12 cellular contexts compared by ENCODE assay signal in the genomic region with DNA sequence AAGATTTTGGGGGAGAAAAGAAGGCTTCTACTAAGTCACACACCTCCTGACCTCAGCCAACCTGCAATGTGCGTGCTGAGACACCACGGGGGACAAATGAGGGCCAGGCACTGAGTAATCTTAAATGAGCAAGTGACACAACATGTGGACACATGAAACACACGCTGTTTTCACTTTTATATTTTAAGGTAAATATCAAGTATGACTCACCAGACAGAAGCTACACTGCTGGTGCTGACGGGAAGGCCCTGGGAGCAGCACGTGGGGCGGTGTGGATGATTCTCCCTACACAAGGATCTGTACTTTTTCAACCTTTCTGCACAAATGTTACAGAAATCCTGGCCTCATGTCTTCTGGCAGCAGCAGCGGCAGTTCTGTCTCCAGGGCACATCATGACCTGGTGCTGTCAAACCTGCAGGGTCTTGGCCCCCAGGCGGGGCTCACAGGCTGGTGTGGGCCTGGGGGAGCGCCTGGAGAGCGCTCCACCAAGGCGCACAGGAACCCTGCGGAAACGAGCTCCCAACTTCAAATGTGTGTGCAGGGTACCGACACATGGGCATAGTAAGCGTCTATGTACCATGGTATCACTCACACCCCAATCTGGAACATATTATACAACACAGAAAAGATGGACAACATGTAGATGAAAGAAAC.
DNase-seq lines count a peak whose midpoint lies in the region; ATAC-seq and TF ChIP-seq lines count a peak whose summit lies in the region.
"Had no signal": no experiment of that assay in that cellular context is flagged by ENCODE, and none has a peak within 500 bp of the region (broad histone marks: within the 10 kb centered on the region; RNA-seq: fewer than 3 reads in every experiment).

No MANE protein-coding gene starts in this region.

- no peak overlapping the region for H3K4me3 Mint-ChIP-seq in activated T-helper 17 cell treated with anti-CD3 and anti-CD28 coated beads, Interleukin-2, amount 50 U/mL, for 72 hours
- no peak overlapping the region for H3K4me3 Mint-ChIP-seq in mesothelial cell of epicardium

- no peak for TF ChIP-seq POLR2A in suprapubic skin (IDR thresholded peaks at IDR 0.05)

- no peaks in the 10 kb centered on the region for H3K27me3 ChIP-seq in suprapubic skin
- H3K27me3 ChIP-seq: cardiac muscle cell, pancreas, upper lobe of left lung had no signal

- H3K27ac ChIP-seq in suprapubic skin: no peak overlapping the region
- H3K27ac ChIP-seq: cardiac muscle cell, pancreas, upper lobe of left lung had no signal

- H3K27ac Mint-ChIP-seq in activated T-helper 17 cell treated with anti-CD3 and anti-CD28 coated beads, Interleukin-2, amount 50 U/mL, for 72 hours: peak overlapping the region; percentile 31
- no peak overlapping the region for H3K27ac Mint-ChIP-seq in mesothelial cell of epicardium

- H3K36me3 Mint-ChIP-seq in activated T-helper 17 cell treated with anti-CD3 and anti-CD28 coated beads, Interleukin-2, amount 50 U/mL, for 72 hours (ENCODE audit: low read depth): peaks cover 92% of the 10 kb centered on the region
- peaks cover 23% of the 10 kb centered on the region for H3K36me3 Mint-ChIP-seq in mesothelial cell of epicardium

- H3K36me3 ChIP-seq in suprapubic skin: peaks cover 96% of the 10 kb centered on the region

- peak; percentile 19 for ATAC-seq in activated T-helper 17 cell treated with anti-CD3 and anti-CD28 coated beads, Interleukin-2, amount 50 U/mL, for 72 hours (replicated peaks)
- ATAC-seq in HG03442 (IDR thresholded peaks at IDR 0.05; ENCODE audit: unreplicated experiment): no peak

- no peaks in the 10 kb centered on the region for H3K4me1 ChIP-seq in suprapubic skin
- H3K4me1 ChIP-seq: upper lobe of left lung had no signal

- WGBS in suprapubic skin: 82% methylated on average over 15 of the region's 15 CpGs

- H3K4me3 ChIP-seq in fibroblast of mammary gland (ENCODE audit: control insufficient read depth, low read depth, low read length) (no peak overlapping the region), suprapubic skin (no peak overlapping the region)
- H3K4me3 ChIP-seq: cardiac muscle cell, pancreas, upper lobe of left lung had no signal

- DNase-seq in activated effector memory CD4-positive, alpha-beta T cell treated with anti-CD3 and anti-CD28 coated beads, Interleukin-2, amount 50 U/mL, for 16 hours: peak; percentile 43
- no peak for DNase-seq in activated effector memory CD4-positive, alpha-beta T cell treated with Interleukin-2 at 50 U/mL for 16 hours
- peak; percentile 62 for DNase-seq in fibroblast of mammary gland (ENCODE audit: low read depth)
- DNase-seq in suprapubic skin (ENCODE audit: low spot score in 2 of 2): peak; percentile 29 to 48
- no peak for DNase-seq in posterior vena cava (ENCODE audit: low spot score)
- no peak for DNase-seq in mesothelial cell of epicardium (ENCODE audit: low spot score in 2 of 2, unreplicated experiment in 2 of 2)
- DNase-seq: activated T-cell treated with anti-CD3 and anti-CD28 coated beads, Interleukin-2, amount 50 U/mL, for 48 hours had no signal

- intact Hi-C loops in posterior vena cava (cut with DNase I): no loop called here

- H3K4me1 Mint-ChIP-seq in activated T-helper 17 cell treated with anti-CD3 and anti-CD28 coated beads, Interleukin-2, amount 50 U/mL, for 72 hours: peaks cover 7% of the 10 kb centered on the region
- no peaks in the 10 kb centered on the region for H3K4me1 Mint-ChIP-seq in mesothelial cell of epicardium

- no peak for TF ChIP-seq CTCF in fibroblast of mammary gland (conservative IDR thresholded peaks at IDR 0.05; ENCODE audit: control insufficient read depth, insufficient read depth, low read depth, low read length)
- TF ChIP-seq CTCF in suprapubic skin (IDR thresholded peaks at IDR 0.05): no peak
- no peak for TF ChIP-seq CTCF in mesothelial cell of epicardium (IDR thresholded peaks at IDR 0.05; ENCODE audit: unreplicated experiment)

- no peaks in the 10 kb centered on the region for H3K9me3 ChIP-seq in suprapubic skin
- H3K9me3 ChIP-seq: pancreas, upper lobe of left lung had no signal

- H3K27me3 Mint-ChIP-seq in activated T-helper 17 cell treated with anti-CD3 and anti-CD28 coated beads, Interleukin-2, amount 50 U/mL, for 72 hours: no peaks in the 10 kb centered on the region
- H3K27me3 Mint-ChIP-seq in mesothelial cell of epicardium (ENCODE audit: low read depth): no peaks in the 10 kb centered on the region

- no peaks in the 10 kb centered on the region for H3K9me3 Mint-ChIP-seq in activated T-helper 17 cell treated with anti-CD3 and anti-CD28 coated beads, Interleukin-2, amount 50 U/mL, for 72 hours
- no peaks in the 10 kb centered on the region for H3K9me3 Mint-ChIP-seq in mesothelial cell of epicardium

- TF ChIP-seq EP300 in suprapubic skin (IDR thresholded peaks at IDR 0.05): no peak

Comparison
In these comparisons a context has a peak if more than half of its experiments do, and no peak if none do; other contexts are left out.
1. DNase-seq: peak in activated effector memory CD4-positive, alpha-beta T cell treated with anti-CD3 and anti-CD28 coated beads, Interleukin-2, amount 50 U/mL, for 16 hours (single experiment), fibroblast of mammary gland (single experiment) and suprapubic skin (2 of 2); none in activated effector memory CD4-positive, alpha-beta T cell treated with Interleukin-2 at 50 U/mL for 16 hours (single experiment), posterior vena cava (single experiment) and mesothelial cell of epicardium (0 of 2).